7 cellular contexts compared by ENCODE assay signal in the genomic region with DNA sequence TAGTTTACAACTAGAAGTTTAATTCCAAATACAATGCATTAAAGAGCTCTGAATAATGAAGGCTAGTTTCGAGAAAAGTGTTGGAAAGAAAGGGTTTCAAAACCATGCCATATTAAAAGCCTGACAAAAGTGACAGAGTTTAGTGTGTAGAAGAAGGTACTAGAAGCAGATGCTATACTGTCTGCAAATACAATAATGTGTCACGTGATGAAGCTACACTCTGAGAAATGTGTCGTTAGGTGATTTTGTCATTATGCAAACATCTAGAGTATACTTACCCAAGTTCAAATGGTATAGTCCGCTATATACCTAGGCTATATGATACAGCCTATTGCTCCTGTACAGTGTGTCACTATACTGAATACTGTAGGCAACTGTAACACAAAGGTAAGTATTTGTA.
"Had no signal": no experiment of that assay in that cellular context is flagged by ENCODE, and none has a peak within 500 bp of the region (broad histone marks: within the 10 kb centered on the region; RNA-seq: fewer than 3 reads in every experiment).

No MANE protein-coding gene starts in this region.

- DNase-seq: GM23248, GOT3, H9, HCEC 1CT, Kasumi-1, KG1 had no signal

- H3K9ac ChIP-seq: GM23248 had no signal

- H2AFZ ChIP-seq: GM23248 had no signal

- FAIRE-seq: HTR-8/SVneo had no signal

- H3K4me3 ChIP-seq: GM23248 had no signal

- H3K27ac ChIP-seq: GM23248 had no signal
